Comparison of ENCODE assay signal across 11 cellular contexts in genomic region chr3:150370982-150371381, GRCh38. TPM values are rescaled to one million over a fixed set of nuclear protein-coding genes. Genes with fewer than 3 reads are reported as not detected.
DNase-seq lines count a peak whose midpoint lies in the region; ATAC-seq, FAIRE-seq and TF ChIP-seq lines count a peak whose summit lies in the region.
"Had no signal": no experiment of that assay in that cellular context is flagged by ENCODE, and none has a peak within 500 bp of the region (broad histone marks: within the 10 kb centered on the region; RNA-seq: fewer than 3 reads in every experiment).

No MANE protein-coding gene starts in this region.

- no TSS peak for BruUV-seq in PC-9 (replicated peaks; lab: Mats Ljungman, UMichigan)

- peak overlapping the region; percentile 70; the same call in 1 of the 2 replicates for H2AFZ ChIP-seq in PC-9

- peak; percentile 41 to 59; a peak in 3 of 6 replicates for ATAC-seq in A549
- ATAC-seq: natural killer cell treated with Interleukin-12 subunit alpha and Interleukin-12 subunit beta and Interleukin-15 and Interleukin-18, amount 100 ng/mL, for 72 hours had no signal

- no peaks in the 10 kb centered on the region for H3K9me2 ChIP-seq in PC-9 (ENCODE audit: insufficient read depth)

- H3K27ac ChIP-seq in A549 (peak overlapping the region; percentile 88 to 90), PC-9 (peak overlapping the region; percentile 92), esophagus muscularis mucosa (replicated peaks in 1 of 4) (peak overlapping the region; percentile 83 to 86 (median 84))
- H3K27ac ChIP-seq: BLaER1 had no signal

- DNase-seq in A549 (ENCODE audit: low read depth in 1 of 2, low spot score in 1 of 2) (no peak), PC-9 (no peak), esophagus muscularis mucosa (ENCODE audit: extremely low spot score) (no peak), myocyte (ENCODE audit: low read depth) (peak; percentile 37), SIG-M5 treated with dmso at 0.1 percent for 504 hours (lab: John Stamatoyannopoulos, UW; ENCODE audit: unreplicated experiment) (no peak), NCI-H446 (lab: John Stamatoyannopoulos, UW) (no peak), DMS53 treated with DMSO at 0.1 percent for 48 hours (lab: John Stamatoyannopoulos, UW; ENCODE audit: unreplicated experiment) (no peak)
- no peak for DNase-seq in activated CD4-positive, CD25-positive, alpha-beta regulatory T cell (lab: John Stamatoyannopoulos, UW)
- DNase-seq: activated T-cell treated with anti-CD3 and anti-CD28 coated beads, Interleukin-2, amount 50 U/mL, for 48 hours had no signal

- peak overlapping the region; percentile 90 for H3K4me2 ChIP-seq in A549
- peak overlapping the region; percentile 88 for H3K4me2 ChIP-seq in PC-9
- H3K4me2 ChIP-seq: BLaER1 had no signal

- H3K4me1 ChIP-seq in A549 (peaks cover 53% of the 10 kb centered on the region), PC-9 (replicated peaks; ENCODE audit: insufficient read depth) (peaks cover 58% of the 10 kb centered on the region), esophagus muscularis mucosa (peaks cover 30 to 35% (median 30%) of the 10 kb centered on the region in 4 donors)
- H3K4me1 ChIP-seq: BLaER1 had no signal

- TF ChIP-seq CTCF in A549 (IDR thresholded peaks at IDR 0.05), result no peak
- no peak for TF ChIP-seq CTCF in PC-9 (conservative IDR thresholded peaks at IDR 0.05)
- TF ChIP-seq CTCF in esophagus muscularis mucosa (IDR thresholded peaks at IDR 0.05), result no peak

- WGBS in A549 (ENCODE audit: missing lambda C conversion rate), result 12% methylated on average over 2 of the region's 2 CpGs
- WGBS in esophagus muscularis mucosa, result 68% methylated on average over 2 of the region's 2 CpGs

- peaks cover 43% of the 10 kb centered on the region for H3F3A ChIP-seq in PC-9 (ENCODE audit: insufficient read depth, low read depth)

- TF ChIP-seq POLR2A in A549 (IDR thresholded peaks at IDR 0.05; ENCODE audit: low read length), result no peak
- no peak for TF ChIP-seq POLR2A in esophagus muscularis mucosa (IDR thresholded peaks at IDR 0.05; ENCODE audit: low read depth)

- POLR2A ChIA-PET in A549 (lab: Yijun Ruan, JAX), result interaction anchor here (2.6 kb wide), 1 partner anchor 38 kb away, joined by 16 read pairs; the partner anchor contains the start of gene TSC22D2
- POLR2A ChIA-PET in PC-9 (lab: Charles Lee; ENCODE audit: unreplicated experiment), result interaction anchor here (0.5 to 0.6 kb wide), 2 partner anchors 24 to 57 kb away, joined by 4 to 7 read pairs; no protein-coding TSS in a partner anchor

- no peak for FAIRE-seq in A549 (lab: Jason Lieb, UNC)

- CTCF ChIA-PET in A549 (lab: Yijun Ruan, JAX) (interaction anchor here (1.0 to 1.1 kb wide), 3 partner anchors 39 to 121 kb away, joined by 3 to 4 read pairs (median 3); no protein-coding TSS in a partner anchor), PC-9 (lab: Charles Lee) (no interaction called here)

- H3K4me3 ChIP-seq in A549 (peak overlapping the region; percentile 47), PC-9 (peak overlapping the region; percentile 53; the same call in 1 of the 2 replicates), esophagus muscularis mucosa (peak overlapping the region in 3 of 4 donors; percentile 43 to 51 (median 44))
- H3K4me3 ChIP-seq: BLaER1 had no signal

- H3K79me2 ChIP-seq in PC-9 (ENCODE audit: low read depth), result peaks cover 11% of the 10 kb centered on the region

- H4K20me1 ChIP-seq in PC-9 (ENCODE audit: insufficient read depth), result no peaks in the 10 kb centered on the region
- H4K20me1 ChIP-seq: BLaER1 had no signal

- TF ChIP-seq EP300 in A549 (IDR thresholded peaks at IDR 0.05) (no peak), esophagus muscularis mucosa (IDR thresholded peaks at IDR 0.05) (no peak)

- no peaks in the 10 kb centered on the region for H3K36me3 ChIP-seq in PC-9 (ENCODE audit: low read depth)
- no peaks in the 10 kb centered on the region for H3K36me3 ChIP-seq in esophagus muscularis mucosa
- H3K36me3 ChIP-seq: BLaER1 had no signal

- H3K9me3 ChIP-seq in A549 (no peaks in the 10 kb centered on the region), PC-9 (ENCODE audit: insufficient read depth, low read depth) (no peaks in the 10 kb centered on the region), esophagus muscularis mucosa (no peaks in the 10 kb centered on the region)
- H3K9me3 ChIP-seq: BLaER1 had no signal

- intact Hi-C loops in PC-9 (cut with micrococcal nuclease; ENCODE audit: unreplicated experiment) (loop anchor here (1.0 kb wide), 5 partner anchors 26 to 99 kb away; partner anchors contain the start of gene TSC22D2), esophagus muscularis mucosa (cut with DNase I) (loop anchor here (2.0 to 10.0 kb wide), 2 partner anchors 40 to 136 kb away; no protein-coding TSS in a partner anchor)

- no peak for TF ChIP-seq RAD21 in A549 (conservative IDR thresholded peaks at IDR 0.05 in 1 of 2, IDR thresholded peaks at IDR 0.05 in 1 of 2)

- no peaks in the 10 kb centered on the region for H3K27me3 ChIP-seq in PC-9 (ENCODE audit: insufficient read depth, low read depth)
- no peaks in the 10 kb centered on the region for H3K27me3 ChIP-seq in esophagus muscularis mucosa
- H3K27me3 ChIP-seq: BLaER1 had no signal

TF ChIP-seq in A549, 52 proteins besides CTCF, POLR2A, EP300 and RAD21:
- TF ChIP-seq FOSL2 (IDR thresholded peaks at IDR 0.05) (no peak), FOSL2 (CRISPR knock-in tag; IDR thresholded peaks at IDR 0.05) (no peak), RARB (CRISPR knock-in tag; IDR thresholded peaks at IDR 0.05) (peak; percentile 12; the same call in 1 of the 2 replicates), ZFP36 (IDR thresholded peaks at IDR 0.05; ENCODE audit: borderline replicate concordance, partially characterized antibody) (no peak), RCOR1 (IDR thresholded peaks at IDR 0.05; ENCODE audit: low read depth, low read length) (no peak), POLR2AphosphoS2 (conservative IDR thresholded peaks at IDR 0.05; ENCODE audit: low read length) (no peak)

RNA-seq across cellular contexts. Expression of gene TSC22D2, which starts 37.1 kb away (rescaled TPM):
- polyA plus RNA-seq in A549 (2011; rRNA removed) (13.8 and 13.9 TPM in 2 replicates), A549 (2017; fragmentation: RNase III; extraction: RNeasy Plus Mini Kit Qiagen cat#74134 plus additional on column Dnase treatment) (8.8 to 11.1 TPM (median 10.1 TPM) in 3 replicates)
- 3.2 and 4.0 TPM in 2 replicates for polyA plus RNA-seq in A549 (2012; cell fraction: cytosol; rRNA removed)
- polyA plus RNA-seq in A549 (2012; cell fraction: nucleus; rRNA removed), result 5.5 and 7.9 TPM in 2 replicates
- 27.4 and 34.4 TPM in 2 replicates for polyA minus RNA-seq in A549 (2011; rRNA and poly(A)+ RNA removed)
- total RNA-seq in PC-9 (2021) (20.5 and 32.0 TPM in 2 replicates), esophagus muscularis mucosa (10 to 100 TPM; 19.1 to 27.1 (median 21.2) TPM), myocyte (12.7 and 15.1 TPM in 2 replicates)
- polyA plus RNA-seq in myocyte (2012), result 19.4 TPM
